ENCODE assay signal across 19 cellular contexts in genomic region chr15:85099195-85099803, GRCh38.
DNase-seq lines count a peak whose midpoint lies in the region; ATAC-seq lines count a peak whose summit lies in the region.
"Had no signal": no experiment of that assay in that cellular context is flagged by ENCODE, and none has a peak within 500 bp of the region (broad histone marks: within the 10 kb centered on the region; RNA-seq: fewer than 3 reads in every experiment).

No MANE protein-coding gene starts in this region.

- peak overlapping the region; percentile 90 for H3K27ac ChIP-seq in temporal lobe (ENCODE audit: low read depth, low read length)
- H3K27ac ChIP-seq: GM23248, PC-9 had no signal

- peaks cover 17% of the 10 kb centered on the region for H3K36me3 Mint-ChIP-seq in activated T-helper 17 cell treated with anti-CD3 and anti-CD28 coated beads, Interleukin-2, amount 50 U/mL, for 72 hours (ENCODE audit: low read depth)

- peaks cover 10% of the 10 kb centered on the region for H3K4me1 Mint-ChIP-seq in activated T-helper 17 cell treated with anti-CD3 and anti-CD28 coated beads, Interleukin-2, amount 50 U/mL, for 72 hours
- H3K4me1 Mint-ChIP-seq: B cell had no signal

- no peaks in the 10 kb centered on the region for H3K27me3 Mint-ChIP-seq in activated T-helper 17 cell treated with anti-CD3 and anti-CD28 coated beads, Interleukin-2, amount 50 U/mL, for 72 hours
- H3K27me3 Mint-ChIP-seq: B cell; CD4-positive, alpha-beta T cell had no signal

- H3K4me3 Mint-ChIP-seq in activated T-helper 17 cell treated with anti-CD3 and anti-CD28 coated beads, Interleukin-2, amount 50 U/mL, for 72 hours: no peak overlapping the region
- H3K4me3 Mint-ChIP-seq: B cell; CD4-positive, alpha-beta T cell had no signal

- H3K9me3 Mint-ChIP-seq in activated T-helper 17 cell treated with anti-CD3 and anti-CD28 coated beads, Interleukin-2, amount 50 U/mL, for 72 hours: no peaks in the 10 kb centered on the region
- H3K9me3 Mint-ChIP-seq: CD4-positive, alpha-beta T cell had no signal

- DNase-seq in foreskin melanocyte (peak; percentile 99), midbrain (lab: John Stamatoyannopoulos, UW) (peak; percentile 65), OCI-M2 (lab: John Stamatoyannopoulos, UW; ENCODE audit: unreplicated experiment) (no peak)
- no peak for DNase-seq in stimulated activated CD4-positive, alpha-beta T cell treated with anti-CD3 and anti-CD28 coated beads, Interleukin-4, amount 100 ng/mL, for 1 hour
- DNase-seq in stimulated activated CD4-positive, alpha-beta T cell treated with anti-CD3 and anti-CD28 coated beads, Interleukin-1b, Interleukin-23, amount 100 ng/mL, for 48 hours: no peak
- DNase-seq: ACHN; CD4-positive, alpha-beta T cell; DMS79 treated with DMSO at 0.1 percent for 48 hours; GM23248; KG1; NCI-H1092; NCI-H1694; NCI-H446; NCI-H748 treated with DMSO at 0.1 percent for 48 hours; PC-9 had no signal

- ATAC-seq in activated T-helper 17 cell treated with anti-CD3 and anti-CD28 coated beads, Interleukin-2, amount 50 U/mL, for 72 hours (replicated peaks): no peak
- ATAC-seq in GM21576 (IDR thresholded peaks at IDR 0.05; ENCODE audit: unreplicated experiment): no peak

- H3K27ac Mint-ChIP-seq in activated T-helper 17 cell treated with anti-CD3 and anti-CD28 coated beads, Interleukin-2, amount 50 U/mL, for 72 hours: peak overlapping the region; percentile 42
- H3K27ac Mint-ChIP-seq: B cell; CD4-positive, alpha-beta T cell had no signal

Comparison
In these comparisons a context has a peak if more than half of its experiments do, and no peak if none do; other contexts are left out.
1. DNase-seq: peak in foreskin melanocyte (single experiment) and midbrain (single experiment); none in OCI-M2 (single experiment), stimulated activated CD4-positive, alpha-beta T cell treated with anti-CD3 and anti-CD28 coated beads, Interleukin-4, amount 100 ng/mL, for 1 hour (single experiment) and stimulated activated CD4-positive, alpha-beta T cell treated with anti-CD3 and anti-CD28 coated beads, Interleukin-1b, Interleukin-23, amount 100 ng/mL, for 48 hours (single experiment).